In genomic region chr4:119627267-119628190, GRCh38 we compare ENCODE assay signal across 1 cellular context.
TF ChIP-seq lines count a peak whose summit lies in the region.

No MANE protein-coding gene starts in this region.

TF ChIP-seq in GM12878, 131 proteins besides CTCF, POLR2A, EP300 and RAD21 (continued from another document):
- TF ChIP-seq, protein P1, sequence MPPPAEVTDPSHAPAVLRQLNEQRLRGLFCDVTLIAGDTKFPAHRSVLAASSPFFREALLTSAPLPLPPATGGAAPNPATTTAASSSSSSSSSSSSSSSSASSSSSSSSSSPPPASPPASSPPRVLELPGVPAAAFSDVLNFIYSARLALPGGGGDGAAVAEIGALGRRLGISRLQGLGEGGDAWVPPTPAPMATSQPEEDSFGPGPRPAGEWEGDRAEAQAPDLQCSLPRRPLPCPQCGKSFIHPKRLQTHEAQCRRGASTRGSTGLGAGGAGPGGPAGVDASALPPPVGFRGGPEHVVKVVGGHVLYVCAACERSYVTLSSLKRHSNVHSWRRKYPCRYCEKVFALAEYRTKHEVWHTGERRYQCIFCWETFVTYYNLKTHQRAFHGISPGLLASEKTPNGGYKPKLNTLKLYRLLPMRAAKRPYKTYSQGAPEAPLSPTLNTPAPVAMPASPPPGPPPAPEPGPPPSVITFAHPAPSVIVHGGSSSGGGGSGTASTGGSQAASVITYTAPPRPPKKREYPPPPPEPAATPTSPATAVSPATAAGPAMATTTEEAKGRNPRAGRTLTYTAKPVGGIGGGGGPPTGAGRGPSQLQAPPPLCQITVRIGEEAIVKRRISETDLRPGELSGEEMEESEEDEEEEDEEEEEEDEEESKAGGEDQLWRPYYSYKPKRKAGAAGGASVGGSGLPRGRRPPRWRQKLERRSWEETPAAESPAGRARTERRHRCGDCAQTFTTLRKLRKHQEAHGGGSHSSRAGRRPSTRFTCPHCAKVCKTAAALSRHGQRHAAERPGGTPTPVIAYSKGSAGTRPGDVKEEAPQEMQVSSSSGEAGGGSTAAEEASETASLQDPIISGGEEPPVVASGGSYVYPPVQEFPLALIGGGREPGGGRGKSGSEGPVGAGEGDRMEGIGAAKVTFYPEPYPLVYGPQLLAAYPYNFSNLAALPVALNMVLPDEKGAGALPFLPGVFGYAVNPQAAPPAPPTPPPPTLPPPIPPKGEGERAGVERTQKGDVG (CRISPR knock-in tag; IDR thresholded peaks at IDR 0.05): no peak
